ENCODE assay signal across 8 cellular contexts in genomic region chr7:23273141-23273599, GRCh38. TPM values are rescaled to one million over a fixed set of nuclear protein-coding genes. Genes with fewer than 3 reads are reported as not detected.
DNase-seq lines count a peak whose midpoint lies in the region; ATAC-seq, FAIRE-seq and TF ChIP-seq lines count a peak whose summit lies in the region.

No MANE protein-coding gene starts in this region.

- H3K27me3 Mint-ChIP-seq in astrocyte (ENCODE audit: low read depth, unreplicated experiment) = peaks cover 13% of the 10 kb centered on the region

- H3K9ac ChIP-seq in astrocyte (ENCODE audit: low read length) (no peak overlapping the region), iPS-18a (ENCODE audit: low read length) (peak overlapping the region; percentile 11)

- H3K4me1 Mint-ChIP-seq in astrocyte (ENCODE audit: low read depth, unreplicated experiment) = no peaks in the 10 kb centered on the region

- no peaks in the 10 kb centered on the region for H3K36me3 Mint-ChIP-seq in astrocyte (ENCODE audit: low read depth, unreplicated experiment)

- no peaks in the 10 kb centered on the region for H3K9me3 Mint-ChIP-seq in astrocyte (ENCODE audit: unreplicated experiment)

- H4K20me1 ChIP-seq in astrocyte (ENCODE audit: insufficient read depth, low read length) = no peaks in the 10 kb centered on the region

- ATAC-seq in GM18520 (IDR thresholded peaks at IDR 0.05; ENCODE audit: unreplicated experiment) (peak; percentile 85), HG03045 (IDR thresholded peaks at IDR 0.05; ENCODE audit: unreplicated experiment) (peak; percentile 98)

- H3K4me2 ChIP-seq in astrocyte (ENCODE audit: low read length) = peak overlapping the region; percentile 68

- H3K27ac ChIP-seq in astrocyte (ENCODE audit: low read depth, low read length) (no peak overlapping the region), iPS-18a (ENCODE audit: low read length) (no peak overlapping the region)

- FAIRE-seq in astrocyte (lab: Jason Lieb, UNC) = no peak

- no peaks in the 10 kb centered on the region for H3K79me2 ChIP-seq in astrocyte (ENCODE audit: insufficient read depth, low read length)

- no peak overlapping the region for H2AFZ ChIP-seq in astrocyte (ENCODE audit: low read depth, low read length)

- H3K4me3 Mint-ChIP-seq in astrocyte (ENCODE audit: unreplicated experiment) = no peak overlapping the region

- peak overlapping the region; percentile 45 for H3K27ac Mint-ChIP-seq in astrocyte (ENCODE audit: unreplicated experiment)

- peak; percentile 96 for DNase-seq in ACHN
- DNase-seq in NCI-H2029 (lab: John Stamatoyannopoulos, UW) = peak; percentile 88
- DNase-seq in T-helper 22 cell (ENCODE audit: low read depth) = peak; percentile 68
- DNase-seq in astrocyte (ENCODE audit: low read depth) = peak; percentile 92
- peak; percentile 86 to 92 (median 88) for DNase-seq in stimulated activated CD4-positive, alpha-beta T cell treated with anti-CD3 and anti-CD28 coated beads, Interleukin-12 subunit alpha, Interleukin-12 subunit beta, amount 100 ng/mL, for 48 hours (ENCODE audit: low read depth in 2 of 3, low spot score in 1 of 3)

- H3K27me3 ChIP-seq in astrocyte (ENCODE audit: insufficient read depth, low read length) (peaks cover 26% of the 10 kb centered on the region), iPS-18a (ENCODE audit: control insufficient read depth, insufficient read depth, low read length) (no peaks in the 10 kb centered on the region)

- no peaks in the 10 kb centered on the region for H3K36me3 ChIP-seq in astrocyte (ENCODE audit: insufficient read depth, low read length)
- H3K36me3 ChIP-seq in iPS-18a (ENCODE audit: control insufficient read depth, low read depth, low read length) = no peaks in the 10 kb centered on the region

- in situ Hi-C loops in ACHN (cut with HindIII; ENCODE audit: low pct_ligation_motif_present, low pct_unique_long_range_greater_than_20kb, low sequenced_read_pairs) = loop anchor here (25.0 kb wide), 1 partner anchor 439 kb away; the partner anchor contains the start of gene STK31

- H3K4me3 ChIP-seq in astrocyte (ENCODE audit: insufficient read depth, low read depth, low read length) (no peak overlapping the region), iPS-18a (ENCODE audit: low read length) (peak overlapping the region; percentile 29)

- H3K9me3 ChIP-seq in astrocyte (ENCODE audit: insufficient read depth, low read depth, low read length) (no peaks in the 10 kb centered on the region), iPS-18a (ENCODE audit: control insufficient read depth, low read depth, low read length) (no peaks in the 10 kb centered on the region)

- H3K4me1 ChIP-seq in astrocyte (ENCODE audit: insufficient read depth, low read length) (peaks cover 5% of the 10 kb centered on the region), iPS-18a (ENCODE audit: control insufficient read depth, low read depth, low read length) (peaks cover 4% of the 10 kb centered on the region)

- TF ChIP-seq CTCF in astrocyte (IDR thresholded peaks at IDR 0.05; ENCODE audit: insufficient read depth, low read depth, low read length) = peak; percentile 82

RNA-seq across cellular contexts. Expression of gene MALSU1, which starts 26.0 kb away (rescaled TPM):
- 55.9 and 62.3 TPM in 2 replicates for total RNA-seq in astrocyte

RNA-seq across cellular contexts. Expression of gene GPNMB, which starts 26.6 kb away (rescaled TPM):
- total RNA-seq in astrocyte = 0.82 and 0.91 TPM in 2 replicates
